8 cellular contexts compared by ENCODE assay signal in genomic region chr17:16217002-16217635, GRCh38. TPM values are rescaled to one million over a fixed set of nuclear protein-coding genes. Genes with fewer than 3 reads are reported as not detected.
A peak's percentile ranks its signal among the peaks of the same experiment; 100 is the strongest.
DNase-seq lines count a peak whose midpoint lies in the region; ATAC-seq and TF ChIP-seq lines count a peak whose summit lies in the region.

Gene PIGL, plus strand, starts transcription at chr17:16217210. Its CDS starts 17 bp downstream, at chr17:16217227.

- peak; percentile 68 for ATAC-seq in HCT116

- peak within 1 kb of the TSS; percentile 78 for H3K4me2 ChIP-seq in HCT116 (ENCODE audit: low read length)
- H3K4me2 ChIP-seq in hepatocyte: peak within 1 kb of the TSS; percentile 92

- H3K4me3 ChIP-seq in HCT116 (replicated peaks in 1 of 2; ENCODE audit: low read depth in 1 of 2, low read length in 2 of 2) (peak within 1 kb of the TSS; percentile 84 to 87), astrocyte of the spinal cord (ENCODE audit: low read depth, low read length) (peak within 1 kb of the TSS; percentile 94), hepatocyte (peak within 1 kb of the TSS; percentile 89), rectal smooth muscle tissue (ENCODE audit: low read length) (peak within 1 kb of the TSS; percentile 99), uterus (peak within 1 kb of the TSS; percentile 80 to 81)

- BruUV-seq in HCT116 (replicated peaks; lab: Mats Ljungman, UMichigan): TSS peak; percentile 73

- POLR2A ChIA-PET in HCT116 (lab: Charles Lee): interaction anchor here (1.1 to 3.5 kb wide), 2 partner anchors 9 to 69 kb away, joined by 5 to 12 read pairs; no protein-coding TSS in a partner anchor

- WGBS in hepatocyte (ENCODE audit: low lambda C conversion rate, missing lambda C conversion rate): 2% methylated on average over 29 of the region's 29 CpGs

- RAD21 ChIA-PET in HCT116 (lab: Charles Lee; ENCODE audit: low non-redundant PET in 1 of 2, low total read pairs in 2 of 2, uncharacterized antibody in 2 of 2, unreplicated experiment in 2 of 2): no interaction called here

- peaks cover 84% of the 10 kb centered on the region for H3K79me2 ChIP-seq in HCT116 (ENCODE audit: insufficient read depth, low read length)
- peaks cover 85% of the 10 kb centered on the region for H3K79me2 ChIP-seq in hepatocyte

- DNase-seq in Daoy (ENCODE audit: low read depth) (peak; percentile 95), HCT116 (ENCODE audit: low read depth, low spot score) (peak; percentile 91), NCI-H2081 (lab: John Stamatoyannopoulos, UW) (peak; percentile 79 to 91), T1000 (lab: John Stamatoyannopoulos, UW) (peak; percentile 78), astrocyte of the spinal cord (ENCODE audit: low read depth, low spot score) (peak; percentile 95), hepatocyte (ENCODE audit: low spot score) (peak; percentile 95), uterus (peak; percentile 88)

- 0 out of 4 replicates have a peak, but pooled peaks cover 0 to 6% of the 10 kb centered on the region in 2 experiments for H3K36me3 ChIP-seq in HCT116 (ENCODE audit: control insufficient read depth in 1 of 2, insufficient read depth in 2 of 2, low read length in 2 of 2)
- H3K36me3 ChIP-seq in hepatocyte (replicated peaks; ENCODE audit: insufficient read depth, low read depth): no peaks in the 10 kb centered on the region
- H3K36me3 ChIP-seq in rectal smooth muscle tissue (ENCODE audit: control insufficient read depth, insufficient read depth, low read length): no peaks in the 10 kb centered on the region
- no peaks in the 10 kb centered on the region for H3K36me3 ChIP-seq in uterus

- intact Hi-C loops in HCT116 (cut with micrococcal nuclease) (loop anchor here (2.0 kb wide), 1 partner anchor 70 kb away; no protein-coding TSS in a partner anchor), uterus (cut with DNase I; ENCODE audit: low total_unique reads) (no loop called here)

- H3K9me3 ChIP-seq in HCT116 (ENCODE audit: control insufficient read depth in 1 of 2, insufficient read depth in 1 of 2, low read depth in 1 of 2, low read length in 2 of 2) (no peaks in the 10 kb centered on the region), hepatocyte (ENCODE audit: low read depth) (no peaks in the 10 kb centered on the region), uterus (no peaks in the 10 kb centered on the region)

- H4K20me1 ChIP-seq in HCT116 (ENCODE audit: insufficient read depth) (peaks cover 11% of the 10 kb centered on the region; the same call in 1 of the 2 replicates), hepatocyte (ENCODE audit: insufficient read depth, poor library complexity, severe bottlenecking) (peaks cover 22% of the 10 kb centered on the region)

- TF ChIP-seq RAD21 in HCT116 (IDR thresholded peaks at IDR 0.05; ENCODE audit: low read depth): peak; percentile 31

- H3K27ac ChIP-seq in HCT116 (ENCODE audit: low read depth, low read length) (peak within 1 kb of the TSS; percentile 94), hepatocyte (peak within 1 kb of the TSS; percentile 98), rectal smooth muscle tissue (ENCODE audit: low read depth, low read length) (peak within 1 kb of the TSS; percentile 97), uterus (peak within 1 kb of the TSS; percentile 94 to 97)

- TF ChIP-seq POLR2A in HCT116 (IDR thresholded peaks at IDR 0.05; ENCODE audit: borderline replicate concordance, extremely low read depth, insufficient read depth, insufficient read length) (peak; percentile 93), uterus (IDR thresholded peaks at IDR 0.05) (peak in 1 of 2 donors; percentile 32)

- no peaks in the 10 kb centered on the region for H3K27me3 ChIP-seq in HCT116 (ENCODE audit: insufficient read depth, low read length)
- H3K27me3 ChIP-seq in hepatocyte: no peaks in the 10 kb centered on the region
- H3K27me3 ChIP-seq in rectal smooth muscle tissue (ENCODE audit: control insufficient read depth, insufficient read depth, low read length): no peaks in the 10 kb centered on the region
- H3K27me3 ChIP-seq in uterus: no peaks in the 10 kb centered on the region

- in situ Hi-C loops in astrocyte of the spinal cord (cut with HindIII; ENCODE audit: low sequenced_read_pairs): no loop called here

- H3K9ac ChIP-seq in HCT116 (ENCODE audit: low read length) (peak within 1 kb of the TSS; percentile 89), rectal smooth muscle tissue (ENCODE audit: low read length) (peak within 1 kb of the TSS; percentile 66)

- TF ChIP-seq CTCF in HCT116 (IDR thresholded peaks at IDR 0.05 in 2 of 3, conservative IDR thresholded peaks at IDR 0.05 in 1 of 3; ENCODE audit: borderline replicate concordance in 1 of 3, insufficient read depth in 1 of 3, low read depth in 2 of 3, low read length in 2 of 3) (no peak), astrocyte of the spinal cord (IDR thresholded peaks at IDR 0.05; ENCODE audit: low read depth, low read length) (no peak), hepatocyte (IDR thresholded peaks at IDR 0.05; ENCODE audit: poor library complexity) (no peak), uterus (IDR thresholded peaks at IDR 0.05) (peak in 2 of 4 experiments; percentile 12 to 13)

- H2AFZ ChIP-seq in HCT116 (ENCODE audit: low read depth, low read length, poor library complexity, severe bottlenecking): peak within 1 kb of the TSS; percentile 12
- H2AFZ ChIP-seq in hepatocyte: peak within 1 kb of the TSS; percentile 80

- CTCF ChIA-PET in HCT116 (lab: Charles Lee): interaction anchor here (1.0 kb wide), 1 partner anchor 69 kb away, joined by 3 read pairs; no protein-coding TSS in a partner anchor

- peaks cover 13 to 37% of the 10 kb centered on the region in 2 experiments; a peak in 3 of 4 replicates for H3K4me1 ChIP-seq in HCT116 (ENCODE audit: control insufficient read depth in 1 of 2, insufficient read depth in 2 of 2, low read length in 2 of 2)
- peaks cover 28% of the 10 kb centered on the region for H3K4me1 ChIP-seq in hepatocyte (ENCODE audit: insufficient read depth)
- H3K4me1 ChIP-seq in rectal smooth muscle tissue (ENCODE audit: control insufficient read depth, insufficient read depth, low read length): peaks cover 8% of the 10 kb centered on the region
- H3K4me1 ChIP-seq in uterus: peaks cover 4 to 6% of the 10 kb centered on the region in 2 donors

- H3K9me2 ChIP-seq in HCT116 (ENCODE audit: insufficient read depth) (no peaks in the 10 kb centered on the region), hepatocyte (replicated peaks; ENCODE audit: insufficient read depth) (no peaks in the 10 kb centered on the region)

TF ChIP-seq in HCT116, 20 proteins besides CTCF, POLR2A, EP300 and RAD21 (continues in another document):
- TF ChIP-seq YY1 (IDR thresholded peaks at IDR 0.05; ENCODE audit: extremely low read depth, insufficient replicate concordance, low read depth, low read length) (peak; percentile 94), ZFX (IDR thresholded peaks at IDR 0.05) (peak; percentile 44; the same call in 1 of the 2 replicates), ELF1 (IDR thresholded peaks at IDR 0.05; ENCODE audit: borderline replicate concordance, low read depth) (no peak), CBX3 (IDR thresholded peaks at IDR 0.05; ENCODE audit: low read depth) (peak; percentile 95), CEBPB (IDR thresholded peaks at IDR 0.05; ENCODE audit: low read depth) (no peak), EZH2phosphoT487 (IDR thresholded peaks at IDR 0.05; ENCODE audit: borderline replicate concordance) (no peak), ZBTB33 (IDR thresholded peaks at IDR 0.05; ENCODE audit: extremely low read depth, insufficient replicate concordance, low read length) (peak; percentile 42), POLR2AphosphoS5 (IDR thresholded peaks at IDR 0.05; ENCODE audit: low read depth, low read length) (peak; percentile 99), EZH2 (IDR thresholded peaks at IDR 0.05) (no peak), ZNF274 (IDR thresholded peaks at IDR 0.05; ENCODE audit: low read depth, low read length) (no peak), TCF7L2 (IDR thresholded peaks at IDR 0.05; ENCODE audit: borderline replicate concordance, extremely low read depth, insufficient read depth, insufficient read length) (peak; percentile 51), SRF (IDR thresholded peaks at IDR 0.05; ENCODE audit: low read depth) (no peak), SP1 (IDR thresholded peaks at IDR 0.05; ENCODE audit: low read depth) (peak; percentile 70), SIN3A (IDR thresholded peaks at IDR 0.05; ENCODE audit: low read depth) (peak; percentile 64; the same call in 1 of the 2 replicates), MAX (IDR thresholded peaks at IDR 0.05) (peak; percentile 84)

RNA-seq across cellular contexts. Expression of gene PIGL, which starts in this region (rescaled TPM):
- total RNA-seq in Daoy (2014; rRNA removed; shearing (Covaris generic)): 15.6 and 19.9 TPM in 2 replicates
- total RNA-seq in HCT116 (2021; ENCODE audit: unreplicated experiment) (36.8 TPM), hepatocyte (31.4 and 35.9 TPM in 2 replicates), uterus (10 to 100 TPM; 18.2 to 74.0 (median 40.3) TPM)
- 34.4 and 40.5 TPM in 2 replicates for polyA plus RNA-seq in HCT116 (2012)
- polyA plus RNA-seq in hepatocyte: 21.2 and 26.0 TPM in 2 replicates

Comparison
In these comparisons a context has a peak if more than half of its experiments do, and no peak if none do; other contexts are left out.
1. Peak in every context shown above with its lines: DNase-seq, ATAC-seq, H3K4me3 ChIP-seq and H3K27ac ChIP-seq.